ENCODE assay signal across 17 cellular contexts in genomic region chr4:2835978-2836377, GRCh38. TPM values are rescaled to one million over a fixed set of nuclear protein-coding genes. Genes with fewer than 3 reads are reported as not detected.
DNase-seq lines count a peak whose midpoint lies in the region; ATAC-seq, FAIRE-seq and TF ChIP-seq lines count a peak whose summit lies in the region.
"Had no signal": no experiment of that assay in that cellular context is flagged by ENCODE, and none has a peak within 500 bp of the region (broad histone marks: within the 10 kb centered on the region; RNA-seq: fewer than 3 reads in every experiment).

No MANE protein-coding gene starts in this region.

- peaks cover 59% of the 10 kb centered on the region for H3K4me1 ChIP-seq in CD8-positive, alpha-beta memory T cell (ENCODE audit: insufficient read depth, low read length)
- H3K4me1 ChIP-seq in K562 (replicated peaks in 1 of 2; ENCODE audit: control insufficient read depth in 2 of 2, insufficient read depth in 2 of 2, low read length in 2 of 2) = peaks cover 6 to 54% of the 10 kb centered on the region in 2 experiments; a peak in 3 of 5 replicates

- no peaks in the 10 kb centered on the region for H4K20me1 ChIP-seq in K562 (replicated peaks; ENCODE audit: control insufficient read depth, insufficient read depth, low read length)

- no peak for TF ChIP-seq CTCF in K562 (IDR thresholded peaks at IDR 0.05 in 2 of 3, conservative IDR thresholded peaks at IDR 0.05 in 1 of 3; ENCODE audit: insufficient read depth in 2 of 3, low read depth in 1 of 3, low read length in 3 of 3)

- H3K9me3 Mint-ChIP-seq in T-helper 1 cell treated with Interleukin-12 subunit alpha and Interleukin-12 subunit beta and Interleukin-4 antibody, amounts not matched to agents 30 μg/mL and 1 μg/mL, for 36 hours = peaks cover 5% of the 10 kb centered on the region
- H3K9me3 Mint-ChIP-seq in CD8-positive, alpha-beta memory T cell = no peaks in the 10 kb centered on the region
- H3K9me3 Mint-ChIP-seq in natural killer cell treated with Interleukin-12 subunit alpha and Interleukin-12 subunit beta and Interleukin-15 and Interleukin-18, amount 100 ng/mL, for 72 hours = no peaks in the 10 kb centered on the region

- H3K27me3 ChIP-seq in CD8-positive, alpha-beta memory T cell (ENCODE audit: insufficient read depth, low read length, poor library complexity, severe bottlenecking) = no peaks in the 10 kb centered on the region
- H3K27me3 ChIP-seq in K562 (ENCODE audit: control insufficient read depth in 2 of 2, insufficient read depth in 2 of 2, low read length in 2 of 2) = no peaks in the 10 kb centered on the region

- H3K36me3 ChIP-seq in CD8-positive, alpha-beta memory T cell (ENCODE audit: insufficient read depth, low read length) = no peaks in the 10 kb centered on the region
- no peaks in the 10 kb centered on the region for H3K36me3 ChIP-seq in K562 (ENCODE audit: control insufficient read depth, insufficient read depth, low read length)
- H3K36me3 ChIP-seq: HAP-1 had no signal

- TF ChIP-seq EP300 in K562 (IDR thresholded peaks at IDR 0.05; ENCODE audit: low read length) = no peak

- intact Hi-C loops in K562 (cut with micrococcal nuclease) = no loop called here

- peak overlapping the region; percentile 28 for H3K4me3 Mint-ChIP-seq in T-helper 1 cell treated with Interleukin-12 subunit alpha and Interleukin-12 subunit beta and Interleukin-4 antibody, amounts not matched to agents 30 μg/mL and 1 μg/mL, for 36 hours
- peak overlapping the region in 4 of 7 donors; percentile 41 to 70 (median 66) for H3K4me3 Mint-ChIP-seq in CD8-positive, alpha-beta memory T cell
- H3K4me3 Mint-ChIP-seq in natural killer cell treated with Interleukin-12 subunit alpha and Interleukin-12 subunit beta and Interleukin-15 and Interleukin-18, amount 100 ng/mL, for 72 hours = peak overlapping the region; percentile 79

- H3K27ac Mint-ChIP-seq in T-helper 1 cell treated with Interleukin-12 subunit alpha and Interleukin-12 subunit beta and Interleukin-4 antibody, amounts not matched to agents 30 μg/mL and 1 μg/mL, for 36 hours = peak overlapping the region; percentile 78
- peak overlapping the region in 7 of 8 donors; percentile 42 to 98 (median 78) for H3K27ac Mint-ChIP-seq in CD8-positive, alpha-beta memory T cell
- H3K27ac Mint-ChIP-seq in natural killer cell treated with Interleukin-12 subunit alpha and Interleukin-12 subunit beta and Interleukin-15 and Interleukin-18, amount 100 ng/mL, for 72 hours = peak overlapping the region; percentile 85 to 94

- no TSS peak for BruUV-seq in K562 (replicated peaks; lab: Mats Ljungman, UMichigan)

- no peak overlapping the region for H2AFZ ChIP-seq in K562 (ENCODE audit: low read depth, low read length)

- DNase-seq in T-helper 1 cell (no peak), K562 (ENCODE audit: extremely low read depth in 1 of 4, low spot score in 3 of 4) (no peak)
- DNase-seq in CD8-positive, alpha-beta memory T cell = no peak
- no peak for DNase-seq in natural killer cell treated with Interleukin-12 subunit alpha and Interleukin-12 subunit beta and Interleukin-15 and Interleukin-18, amount 100 ng/mL, for 72 hours (ENCODE audit: low spot score)
- DNase-seq in stimulated activated CD4-positive, alpha-beta T cell treated with anti-CD3 and anti-CD28 coated beads, Interleukin-4, amount 100 ng/mL, for 24 hours = no peak
- DNase-seq: activated CD4-positive, CD25-positive, alpha-beta regulatory T cell; activated effector memory CD4-positive, alpha-beta T cell treated with anti-CD3 and anti-CD28 coated beads, Interleukin-2, amount 50 U/mL, for 16 hours; central memory CD4-positive, alpha-beta T cell; GF-D8; NCI-H1417 treated with DMSO at 0.1 percent for 48 hours; NCI-H446 treated with DMSO at 0.1 percent for 48 hours had no signal

- H3K27me3 Mint-ChIP-seq in T-helper 1 cell treated with Interleukin-12 subunit alpha and Interleukin-12 subunit beta and Interleukin-4 antibody, amounts not matched to agents 30 μg/mL and 1 μg/mL, for 36 hours (ENCODE audit: low read depth) = no peaks in the 10 kb centered on the region
- no peaks in the 10 kb centered on the region for H3K27me3 Mint-ChIP-seq in CD8-positive, alpha-beta memory T cell
- H3K27me3 Mint-ChIP-seq in natural killer cell treated with Interleukin-12 subunit alpha and Interleukin-12 subunit beta and Interleukin-15 and Interleukin-18, amount 100 ng/mL, for 72 hours = no peaks in the 10 kb centered on the region

- peak overlapping the region; percentile 51 for H3K27ac ChIP-seq in CD8-positive, alpha-beta memory T cell (ENCODE audit: low read depth, low read length)
- no peak overlapping the region for H3K27ac ChIP-seq in K562 (ENCODE audit: extremely low read depth, low read depth, low read length)
- H3K27ac ChIP-seq: 22Rv1 had no signal

- H3K4me3 ChIP-seq in CD8-positive, alpha-beta memory T cell (ENCODE audit: low read length) = no peak overlapping the region
- no peak overlapping the region for H3K4me3 ChIP-seq in K562
- H3K4me3 ChIP-seq: HAP-1, SK-N-MC had no signal

- 91% methylated on average over 8 of the region's 8 CpGs for WGBS in K562 (ENCODE audit: insufficient coverage, low coverage, missing lambda C conversion rate)

- H3K9me3 ChIP-seq in CD8-positive, alpha-beta memory T cell (ENCODE audit: low read length) = no peaks in the 10 kb centered on the region
- H3K9me3 ChIP-seq in K562 (replicated peaks; ENCODE audit: control insufficient read depth, insufficient read depth, low read depth, low read length) = no peaks in the 10 kb centered on the region
- H3K9me3 ChIP-seq: HAP-1 had no signal

- peaks cover 27% of the 10 kb centered on the region for H3K36me3 Mint-ChIP-seq in T-helper 1 cell treated with Interleukin-12 subunit alpha and Interleukin-12 subunit beta and Interleukin-4 antibody, amounts not matched to agents 30 μg/mL and 1 μg/mL, for 36 hours (ENCODE audit: low read depth)
- H3K36me3 Mint-ChIP-seq in CD8-positive, alpha-beta memory T cell = peaks cover 0 to 27% (median 2%) of the 10 kb centered on the region in 3 donors
- peaks cover 6% of the 10 kb centered on the region for H3K36me3 Mint-ChIP-seq in natural killer cell treated with Interleukin-12 subunit alpha and Interleukin-12 subunit beta and Interleukin-15 and Interleukin-18, amount 100 ng/mL, for 72 hours

- H3K9me1 ChIP-seq in K562 (ENCODE audit: control insufficient read depth, insufficient read depth, low read length) = no peaks in the 10 kb centered on the region

- FAIRE-seq in K562 (lab: Jason Lieb, UNC) = no peak

- CTCF ChIA-PET in CD8-positive, alpha-beta memory T cell (lab: Charles Lee) = interaction anchor here (1.3 kb wide), 1 partner anchor 79 kb away, joined by 3 read pairs; no protein-coding TSS in a partner anchor
- CTCF ChIA-PET in K562 (lab: Yijun Ruan, JAX; ENCODE audit: low intra/inter-chr PET ratio) = no interaction called here

- no peaks in the 10 kb centered on the region for H3K79me2 ChIP-seq in K562 (ENCODE audit: control insufficient read depth, insufficient read depth, low read length)

- POLR2A ChIA-PET in CD8-positive, alpha-beta memory T cell (lab: Charles Lee) = no interaction called here
- POLR2A ChIA-PET in K562 (lab: Yijun Ruan, JAX) = interaction anchor here (1.1 to 1.2 kb wide), 2 partner anchors 17 to 26 kb away, joined by 3 to 4 read pairs; no protein-coding TSS in a partner anchor

- no peak overlapping the region for H3K4me2 ChIP-seq in K562 (ENCODE audit: insufficient read depth, low read length)

- peaks cover 33% of the 10 kb centered on the region for H3K4me1 Mint-ChIP-seq in T-helper 1 cell treated with Interleukin-12 subunit alpha and Interleukin-12 subunit beta and Interleukin-4 antibody, amounts not matched to agents 30 μg/mL and 1 μg/mL, for 36 hours (ENCODE audit: low read depth)
- peaks cover 57 to 70% (median 60%) of the 10 kb centered on the region in 3 donors for H3K4me1 Mint-ChIP-seq in CD8-positive, alpha-beta memory T cell
- peaks cover 54% of the 10 kb centered on the region in 2 donors for H3K4me1 Mint-ChIP-seq in natural killer cell treated with Interleukin-12 subunit alpha and Interleukin-12 subunit beta and Interleukin-15 and Interleukin-18, amount 100 ng/mL, for 72 hours (ENCODE audit: low read depth in 2 of 2)

- ATAC-seq in K562 (no peak), HG03342 (IDR thresholded peaks at IDR 0.05; ENCODE audit: unreplicated experiment) (no peak), GM19328 (IDR thresholded peaks at IDR 0.05; ENCODE audit: unreplicated experiment) (no peak)
- no peak for ATAC-seq in natural killer cell treated with Interleukin-12 subunit alpha and Interleukin-12 subunit beta and Interleukin-15 and Interleukin-18, amount 100 ng/mL, for 72 hours

- peak overlapping the region in 1 of 2 experiments; percentile 68; a peak in 1 of 4 replicates for H3K9ac ChIP-seq in K562 (ENCODE audit: insufficient read depth in 1 of 2, low read depth in 2 of 2, low read length in 2 of 2)

- in situ Hi-C loops in K562 (cut with MboI) = no loop called here

- TF ChIP-seq RAD21 in K562 (CRISPR knock-in tag; conservative IDR thresholded peaks at IDR 0.05 in 1 of 2, IDR thresholded peaks at IDR 0.05 in 1 of 2) = no peak

- TF ChIP-seq POLR2A in K562 (conservative IDR thresholded peaks at IDR 0.05) = no peak

RNA-seq across cellular contexts. Expression of gene ADD1, which starts 7.7 kb away (rescaled TPM):
- total RNA-seq in CD8-positive, alpha-beta memory T cell = 100 to 1,000 TPM; 185 to 192 TPM
- polyA plus RNA-seq in CD8-positive, alpha-beta memory T cell = 217 TPM
- 289 and 338 TPM in 2 replicates for total RNA-seq in K562 (2011; cell fraction: chromatin; rRNA removed; ENCODE audit: low replicate concordance)
- 122 and 133 TPM in 2 replicates for total RNA-seq in K562 (2011; cell fraction: nucleolus; rRNA removed)
- 186 and 236 TPM in 2 replicates for total RNA-seq in K562 (2011; cell fraction: nucleoplasm; rRNA removed)
- 104 and 140 TPM in 2 replicates for total RNA-seq in K562 (2014; rRNA removed)
- 67.1 and 80.8 TPM in 2 replicates for total RNA-seq in K562 (2014; rRNA removed; fragmentation: Illumina TruSeq; extraction: Trizol)
- total RNA-seq in K562 (2015; rRNA removed; fragmentation: Illumina TruSeq; extraction: Trizol) = 74.0 and 76.9 TPM in 2 replicates
- total RNA-seq in K562 (2021) = 145 and 153 TPM in 2 replicates
- polyA plus RNA-seq in K562 (2011; rRNA removed) = 72.4 and 77.0 TPM in 2 replicates
- 85.9 and 111 TPM in 2 replicates for polyA plus RNA-seq in K562 (2011; cell fraction: cytosol; rRNA removed)
- 164 and 189 TPM in 2 replicates for polyA plus RNA-seq in K562 (2011; cell fraction: nucleus; rRNA removed)
- 141 and 159 TPM in 2 replicates for polyA plus RNA-seq in K562 (2012)
- 99.7 and 110 TPM in 2 replicates for polyA plus RNA-seq in K562 (2014; fragmentation: Illumina TruSeq; extraction: Trizol)
- polyA plus RNA-seq in K562 (2014; fragmentation: Nextera tagmentation; extraction: Ambion mirVana) = 10 to 100 TPM; 17.5 to 20.7 TPM
- 87.7 and 121 TPM in 2 replicates for polyA plus RNA-seq in K562 (2014; rRNA removed)
- 65.9 and 67.4 TPM in 2 replicates for polyA minus RNA-seq in K562 (2011; rRNA and poly(A)+ RNA removed)
- polyA minus RNA-seq in K562 (2011; cell fraction: cytosol; rRNA and poly(A)+ RNA removed) = 46.7 and 62.1 TPM in 2 replicates
- polyA minus RNA-seq in K562 (2011; cell fraction: nucleus; rRNA and poly(A)+ RNA removed) = 57.5 and 58.6 TPM in 2 replicates
- total RNA-seq in natural killer cell treated with Interleukin-12 subunit alpha and Interleukin-12 subunit beta and Interleukin-15 and Interleukin-18, amount 100 ng/mL, for 72 hours = 100 to 1,000 TPM; 259 to 291 TPM

RNA-seq across cellular contexts. Expression of gene SH3BP2, which starts 43.1 kb away (rescaled TPM):
- 10 to 100 TPM; 68.8 to 75.4 TPM for total RNA-seq in CD8-positive, alpha-beta memory T cell
- polyA plus RNA-seq in CD8-positive, alpha-beta memory T cell = 35.7 TPM
- 49.1 and 137 TPM in 2 replicates for total RNA-seq in K562 (2011; cell fraction: chromatin; rRNA removed; ENCODE audit: low replicate concordance)
- 57.9 and 62.0 TPM in 2 replicates for total RNA-seq in K562 (2011; cell fraction: nucleolus; rRNA removed)
- total RNA-seq in K562 (2011; cell fraction: nucleoplasm; rRNA removed) = 59.4 and 93.7 TPM in 2 replicates
- total RNA-seq in K562 (2014; rRNA removed) = 9.7 and 15.9 TPM in 2 replicates
- 3.7 and 3.9 TPM in 2 replicates for total RNA-seq in K562 (2014; rRNA removed; fragmentation: Illumina TruSeq; extraction: Trizol)
- 3.5 and 5.6 TPM in 2 replicates for total RNA-seq in K562 (2015; rRNA removed; fragmentation: Illumina TruSeq; extraction: Trizol)
- total RNA-seq in K562 (2021) = 10.8 and 16.0 TPM in 2 replicates
- 9.6 and 13.9 TPM in 2 replicates for polyA plus RNA-seq in K562 (2011; rRNA removed)
- polyA plus RNA-seq in K562 (2011; cell fraction: cytosol; rRNA removed) = 10.6 and 10.7 TPM in 2 replicates
- polyA plus RNA-seq in K562 (2011; cell fraction: nucleus; rRNA removed) = 88.6 and 117 TPM in 2 replicates
- polyA plus RNA-seq in K562 (2012) = 4.4 and 18.7 TPM in 2 replicates
- 5.1 and 10.9 TPM in 2 replicates for polyA plus RNA-seq in K562 (2014; fragmentation: Illumina TruSeq; extraction: Trizol)
- polyA plus RNA-seq in K562 (2014; fragmentation: Nextera tagmentation; extraction: Ambion mirVana) = under 1 TPM; 0.34 to 0.72 TPM
- 14.2 and 17.6 TPM in 2 replicates for polyA plus RNA-seq in K562 (2014; rRNA removed)
- polyA minus RNA-seq in K562 (2011; rRNA and poly(A)+ RNA removed) = 18.0 and 41.6 TPM in 2 replicates
- polyA minus RNA-seq in K562 (2011; cell fraction: cytosol; rRNA and poly(A)+ RNA removed) = 5.7 and 10.8 TPM in 2 replicates
- polyA minus RNA-seq in K562 (2011; cell fraction: nucleus; rRNA and poly(A)+ RNA removed) = 26.8 and 33.3 TPM in 2 replicates
- 100 to 1,000 TPM; 121 to 129 TPM for total RNA-seq in natural killer cell treated with Interleukin-12 subunit alpha and Interleukin-12 subunit beta and Interleukin-15 and Interleukin-18, amount 100 ng/mL, for 72 hours

Comparison
In these comparisons a context has a peak if more than half of its experiments do, and no peak if none do; other contexts are left out.
1. H3K4me3 Mint-ChIP-seq: peak in every context shown above with its lines; median percentile 79 in natural killer cell treated with Interleukin-12 subunit alpha and Interleukin-12 subunit beta and Interleukin-15 and Interleukin-18, amount 100 ng/mL, for 72 hours; 66 in CD8-positive, alpha-beta memory T cell; 28 in T-helper 1 cell treated with Interleukin-12 subunit alpha and Interleukin-12 subunit beta and Interleukin-4 antibody, amounts not matched to agents 30 μg/mL and 1 μg/mL, for 36 hours.